In the genomic region with DNA sequence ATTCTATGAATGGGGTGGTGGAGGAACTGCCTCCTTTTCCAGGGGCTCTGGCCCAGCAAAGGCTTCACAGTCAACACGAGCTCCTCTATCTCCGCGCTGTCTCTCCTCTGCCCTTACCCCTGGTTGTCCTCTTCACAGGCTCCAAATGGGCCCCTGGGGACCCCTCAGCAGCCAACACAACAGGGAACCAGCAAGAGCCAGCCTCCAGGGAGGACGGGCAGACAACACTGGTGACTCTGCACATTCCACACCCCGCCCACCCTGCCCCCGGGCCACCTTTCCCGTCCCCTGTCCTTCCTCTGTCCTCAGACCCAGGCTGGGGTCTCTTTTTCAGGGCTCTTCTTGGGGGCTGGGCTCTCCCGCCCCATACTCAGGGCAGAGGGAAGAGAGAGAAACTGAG, we compare ENCODE assay signal across 9 cellular contexts. TPM values are rescaled to one million over a fixed set of nuclear protein-coding genes. Genes with fewer than 3 reads are reported as not detected.
A peak's percentile ranks its signal among the peaks of the same experiment; 100 is the strongest.
DNase-seq lines count a peak whose midpoint lies in the region; ATAC-seq and TF ChIP-seq lines count a peak whose summit lies in the region.
"Had no signal": no experiment of that assay in that cellular context is flagged by ENCODE, and none has a peak within 500 bp of the region (broad histone marks: within the 10 kb centered on the region; RNA-seq: fewer than 3 reads in every experiment).

No MANE protein-coding gene starts in this region.

- H3K27me3 ChIP-seq in testis, result no peaks in the 10 kb centered on the region

- 8% methylated on average over 8 of the region's 8 CpGs; no CpG with 5 or more reads in 1 of the 2 donors for WGBS in testis, 2 donors

- H3K36me3 Mint-ChIP-seq in activated CD4-positive, alpha-beta memory T cell treated with anti-CD3 and anti-CD28 coated beads, Interleukin-2, amount 10 ng/mL, durations not matched to agents 7 days and 5 days (ENCODE audit: low read depth), result no peaks in the 10 kb centered on the region
- H3K36me3 Mint-ChIP-seq in activated CD4-positive, alpha-beta memory T cell treated with anti-CD3 and anti-CD28 coated beads for 36 hours, result no peaks in the 10 kb centered on the region
- H3K36me3 Mint-ChIP-seq in T-helper 17 cell (ENCODE audit: low read depth), result no peaks in the 10 kb centered on the region
- H3K36me3 Mint-ChIP-seq in activated naive CD4-positive, alpha-beta T cell treated with anti-CD3 and anti-CD28 coated beads, Interleukin-2, amount 10 ng/mL, durations not matched to agents 7 days and 5 days, result no peaks in the 10 kb centered on the region

- TF ChIP-seq CTCF in testis (IDR thresholded peaks at IDR 0.05), result no peak

- peak overlapping the region; percentile 30 for H3K27ac Mint-ChIP-seq in activated CD4-positive, alpha-beta memory T cell treated with anti-CD3 and anti-CD28 coated beads, Interleukin-2, amount 10 ng/mL, durations not matched to agents 7 days and 5 days
- no peak overlapping the region for H3K27ac Mint-ChIP-seq in activated CD4-positive, alpha-beta memory T cell treated with anti-CD3 and anti-CD28 coated beads for 36 hours
- no peak overlapping the region for H3K27ac Mint-ChIP-seq in T-helper 17 cell
- H3K27ac Mint-ChIP-seq in activated naive CD4-positive, alpha-beta T cell treated with anti-CD3 and anti-CD28 coated beads, Interleukin-2, amount 10 ng/mL, durations not matched to agents 7 days and 5 days, result no peak overlapping the region
- H3K27ac Mint-ChIP-seq: stimulated activated naive CD8-positive, alpha-beta T cell treated with anti-CD3 and anti-CD28 coated beads, Interleukin-15, Interleukin-2, amounts not matched to agents 100 ng/mL and 50 ng/mL, for 24 hours had no signal

- CTCF ChIA-PET in activated CD4-positive, alpha-beta memory T cell treated with anti-CD3 and anti-CD28 coated beads, Interleukin-2, amount 10 ng/mL, durations not matched to agents 7 days and 5 days (lab: Charles Lee), result interaction anchor here (0.6 to 13.6 kb wide), 19 partner anchors 9 to 214 kb away, joined by 3 to 436 read pairs (median 5); no protein-coding TSS in a partner anchor
- CTCF ChIA-PET in activated CD4-positive, alpha-beta memory T cell treated with anti-CD3 and anti-CD28 coated beads for 36 hours (lab: Charles Lee), result interaction anchor here (0.7 to 9.5 kb wide), 20 partner anchors 8 to 245 kb away, joined by 3 to 643 read pairs (median 6); a partner anchor contains a TSS
- CTCF ChIA-PET in activated naive CD4-positive, alpha-beta T cell treated with anti-CD3 and anti-CD28 coated beads, Interleukin-2, amount 10 ng/mL, durations not matched to agents 7 days and 5 days (lab: Charles Lee), result interaction anchor here (0.6 to 18.3 kb wide), 18 partner anchors 13 to 349 kb away, joined by 3 to 491 read pairs (median 6); no protein-coding TSS in a partner anchor

- DNase-seq in activated CD4-positive, alpha-beta memory T cell treated with anti-CD3 and anti-CD28 coated beads, Interleukin-2, amount 10 ng/mL, durations not matched to agents 7 days and 5 days, result no peak
- no peak for DNase-seq in activated CD4-positive, alpha-beta memory T cell treated with anti-CD3 and anti-CD28 coated beads for 36 hours
- DNase-seq in T-helper 17 cell, result no peak
- DNase-seq in iPS-NIHi7 (ENCODE audit: extremely low spot score), result peak; percentile 58
- DNase-seq in testis, result peak; percentile 41
- DNase-seq in activated naive CD4-positive, alpha-beta T cell treated with anti-CD3 and anti-CD28 coated beads, Interleukin-2, amount 10 ng/mL, durations not matched to agents 7 days and 5 days, result no peak

- H3K27me3 Mint-ChIP-seq in activated CD4-positive, alpha-beta memory T cell treated with anti-CD3 and anti-CD28 coated beads, Interleukin-2, amount 10 ng/mL, durations not matched to agents 7 days and 5 days, result peaks cover 28% of the 10 kb centered on the region
- peaks cover 11% of the 10 kb centered on the region for H3K27me3 Mint-ChIP-seq in activated CD4-positive, alpha-beta memory T cell treated with anti-CD3 and anti-CD28 coated beads for 36 hours
- H3K27me3 Mint-ChIP-seq in T-helper 17 cell, result peaks cover 40% of the 10 kb centered on the region
- H3K27me3 Mint-ChIP-seq in activated naive CD4-positive, alpha-beta T cell treated with anti-CD3 and anti-CD28 coated beads, Interleukin-2, amount 10 ng/mL, durations not matched to agents 7 days and 5 days, result peaks cover 48% of the 10 kb centered on the region

- intact Hi-C loops in activated CD4-positive, alpha-beta memory T cell treated with anti-CD3 and anti-CD28 coated beads for 36 hours (cut with micrococcal nuclease), result loop anchor here (1.0 kb wide), 1 partner anchor 65 kb away; no protein-coding TSS in a partner anchor
- intact Hi-C loops in testis (cut with DNase I; ENCODE audit: low total_unique reads), result loop anchor here (5.0 kb wide), 1 partner anchor 63 kb away; no protein-coding TSS in a partner anchor

- ATAC-seq in T-helper 17 cell (peak; percentile 14), HG02970 (IDR thresholded peaks at IDR 0.05; ENCODE audit: low FRiP score, unreplicated experiment) (no peak), esophagus mucosa (no peak)

- no peak for TF ChIP-seq POLR2A in testis (IDR thresholded peaks at IDR 0.05)

- H3K4me1 ChIP-seq in testis, result peaks cover 25% of the 10 kb centered on the region

- H3K4me3 ChIP-seq in testis, result peak overlapping the region; percentile 24 to 48

- H3K36me3 ChIP-seq in testis (ENCODE audit: low read depth, missing control alignments), result no peaks in the 10 kb centered on the region

- no peaks in the 10 kb centered on the region for H3K9me3 Mint-ChIP-seq in activated CD4-positive, alpha-beta memory T cell treated with anti-CD3 and anti-CD28 coated beads, Interleukin-2, amount 10 ng/mL, durations not matched to agents 7 days and 5 days
- no peaks in the 10 kb centered on the region for H3K9me3 Mint-ChIP-seq in activated CD4-positive, alpha-beta memory T cell treated with anti-CD3 and anti-CD28 coated beads for 36 hours
- H3K9me3 Mint-ChIP-seq in activated naive CD4-positive, alpha-beta T cell treated with anti-CD3 and anti-CD28 coated beads, Interleukin-2, amount 10 ng/mL, durations not matched to agents 7 days and 5 days, result no peaks in the 10 kb centered on the region
- H3K9me3 Mint-ChIP-seq: stimulated activated naive CD8-positive, alpha-beta T cell treated with anti-CD3 and anti-CD28 coated beads, Interleukin-15, Interleukin-2, amounts not matched to agents 100 ng/mL and 50 ng/mL, for 24 hours had no signal

- no peak overlapping the region for H3K27ac ChIP-seq in testis

- POLR2A ChIA-PET in activated CD4-positive, alpha-beta memory T cell treated with anti-CD3 and anti-CD28 coated beads, Interleukin-2, amount 10 ng/mL, durations not matched to agents 7 days and 5 days (lab: Charles Lee), result interaction anchor here (1.4 to 4.6 kb wide), 3 partner anchors 17 to 65 kb away, joined by 5 to 30 read pairs (median 13); a partner anchor contains a TSS
- POLR2A ChIA-PET in activated CD4-positive, alpha-beta memory T cell treated with anti-CD3 and anti-CD28 coated beads for 36 hours (lab: Charles Lee), result interaction anchor here (1.0 to 2.8 kb wide), 3 partner anchors 17 to 66 kb away, joined by 3 to 17 read pairs (median 6); a partner anchor contains a TSS

- peaks cover 48% of the 10 kb centered on the region for H3K4me1 Mint-ChIP-seq in activated CD4-positive, alpha-beta memory T cell treated with anti-CD3 and anti-CD28 coated beads, Interleukin-2, amount 10 ng/mL, durations not matched to agents 7 days and 5 days
- peaks cover 20% of the 10 kb centered on the region for H3K4me1 Mint-ChIP-seq in activated CD4-positive, alpha-beta memory T cell treated with anti-CD3 and anti-CD28 coated beads for 36 hours (ENCODE audit: low read depth)
- H3K4me1 Mint-ChIP-seq in T-helper 17 cell, result peaks cover 30% of the 10 kb centered on the region
- H3K4me1 Mint-ChIP-seq in activated naive CD4-positive, alpha-beta T cell treated with anti-CD3 and anti-CD28 coated beads, Interleukin-2, amount 10 ng/mL, durations not matched to agents 7 days and 5 days, result peaks cover 37% of the 10 kb centered on the region

- no peak overlapping the region for H3K4me3 Mint-ChIP-seq in activated CD4-positive, alpha-beta memory T cell treated with anti-CD3 and anti-CD28 coated beads, Interleukin-2, amount 10 ng/mL, durations not matched to agents 7 days and 5 days
- no peak overlapping the region for H3K4me3 Mint-ChIP-seq in activated CD4-positive, alpha-beta memory T cell treated with anti-CD3 and anti-CD28 coated beads for 36 hours
- H3K4me3 Mint-ChIP-seq in T-helper 17 cell, result peak overlapping the region; percentile 53
- H3K4me3 Mint-ChIP-seq in activated naive CD4-positive, alpha-beta T cell treated with anti-CD3 and anti-CD28 coated beads, Interleukin-2, amount 10 ng/mL, durations not matched to agents 7 days and 5 days, result no peak overlapping the region
- H3K4me3 Mint-ChIP-seq: stimulated activated naive CD8-positive, alpha-beta T cell treated with anti-CD3 and anti-CD28 coated beads, Interleukin-15, Interleukin-2, amounts not matched to agents 100 ng/mL and 50 ng/mL, for 24 hours had no signal

- H3K9me3 ChIP-seq in T-helper 17 cell (ENCODE audit: control insufficient read depth, low read length, poor library complexity, severe bottlenecking) (no peaks in the 10 kb centered on the region), testis (no peaks in the 10 kb centered on the region)

RNA-seq across cellular contexts. Expression of a gene that starts 17.5 kb away (rescaled TPM):
- total RNA-seq in activated CD4-positive, alpha-beta memory T cell treated with anti-CD3 and anti-CD28 coated beads, Interleukin-2, amount 10 ng/mL, durations not matched to agents 7 days and 5 days, result 10 to 100 TPM; 47.5 to 51.1 TPM
- 10 to 100 TPM; 30.9 to 32.4 TPM for total RNA-seq in activated CD4-positive, alpha-beta memory T cell treated with anti-CD3 and anti-CD28 coated beads for 36 hours
- total RNA-seq in T-helper 17 cell, result 10 to 100 TPM; 74.0 to 78.2 TPM
- total RNA-seq in testis, result 10 to 100 TPM; 28.0 to 29.1 TPM
- polyA plus RNA-seq in testis (ENCODE audit: insufficient read depth, low read depth, low replicate concordance), result 22.2 TPM
- total RNA-seq in esophagus mucosa, result 40.7 TPM

RNA-seq across cellular contexts. Expression of a gene that starts 56.0 kb away (rescaled TPM):
- total RNA-seq in activated CD4-positive, alpha-beta memory T cell treated with anti-CD3 and anti-CD28 coated beads, Interleukin-2, amount 10 ng/mL, durations not matched to agents 7 days and 5 days, result not detected
- total RNA-seq in activated CD4-positive, alpha-beta memory T cell treated with anti-CD3 and anti-CD28 coated beads for 36 hours, result not detected
- under 1 TPM in 1 of 2 donors, not detected in 1; 0.15 TPM for total RNA-seq in T-helper 17 cell
- total RNA-seq in testis, result under 1 TPM in 1 of 2 donors, not detected in 1; 0.16 TPM
- not detected for polyA plus RNA-seq in testis (ENCODE audit: insufficient read depth, low read depth, low replicate concordance)
- not detected for total RNA-seq in esophagus mucosa

Comparison
In these comparisons a context has a peak if more than half of its experiments do, and no peak if none do; other contexts are left out.
1. DNase-seq: peak in iPS-NIHi7 (single experiment) and testis (single experiment); none in activated CD4-positive, alpha-beta memory T cell treated with anti-CD3 and anti-CD28 coated beads, Interleukin-2, amount 10 ng/mL, durations not matched to agents 7 days and 5 days (single experiment), activated CD4-positive, alpha-beta memory T cell treated with anti-CD3 and anti-CD28 coated beads for 36 hours (single experiment), T-helper 17 cell (0 of 3) and activated naive CD4-positive, alpha-beta T cell treated with anti-CD3 and anti-CD28 coated beads, Interleukin-2, amount 10 ng/mL, durations not matched to agents 7 days and 5 days (single experiment).